22 cellular contexts compared by ENCODE assay signal in genomic region chr13:98796191-98796590, GRCh38. TPM values are rescaled to one million over a fixed set of nuclear protein-coding genes. Genes with fewer than 3 reads are reported as not detected.
A peak's percentile ranks its signal among the peaks of the same experiment; 100 is the strongest.
DNase-seq lines count a peak whose midpoint lies in the region; ATAC-seq, FAIRE-seq and TF ChIP-seq lines count a peak whose summit lies in the region.
"Had no signal": no experiment of that assay in that cellular context is flagged by ENCODE, and none has a peak within 500 bp of the region (broad histone marks: within the 10 kb centered on the region; RNA-seq: fewer than 3 reads in every experiment).

No MANE protein-coding gene starts in this region.

- H3K9me2 ChIP-seq in hepatocyte (replicated peaks; ENCODE audit: insufficient read depth) = no peaks in the 10 kb centered on the region

- CTCF ChIA-PET in K562 (lab: Yijun Ruan, JAX; ENCODE audit: low intra/inter-chr PET ratio) = no interaction called here

- TF ChIP-seq EP300 in K562 (IDR thresholded peaks at IDR 0.05; ENCODE audit: low read length) = no peak

- in situ Hi-C loops in K562 (cut with MboI) = no loop called here

- whole genome bisulfite sequencing in K562 (ENCODE audit: insufficient coverage, low coverage, missing lambda C conversion rate) = 76% methylated on average over 5 of the region's 5 CpGs
- WGBS in hepatocyte (ENCODE audit: low lambda C conversion rate, missing lambda C conversion rate) = 80% methylated on average over 5 of the region's 5 CpGs

- H3K9me3 ChIP-seq in K562 (replicated peaks; ENCODE audit: control insufficient read depth, insufficient read depth, low read depth, low read length) (no peaks in the 10 kb centered on the region), hepatocyte (ENCODE audit: low read depth) (no peaks in the 10 kb centered on the region), T-helper 17 cell (ENCODE audit: control insufficient read depth, low read length, poor library complexity, severe bottlenecking) (no peaks in the 10 kb centered on the region)
- H3K9me3 ChIP-seq: Caco-2 had no signal

- no TSS peak for BruUV-seq in K562 (replicated peaks; lab: Mats Ljungman, UMichigan)

- H3K27me3 ChIP-seq in K562 (ENCODE audit: control insufficient read depth in 2 of 2, insufficient read depth in 2 of 2, low read length in 2 of 2) (no peaks in the 10 kb centered on the region), hepatocyte (no peaks in the 10 kb centered on the region)

- no peaks in the 10 kb centered on the region for H3K4me1 Mint-ChIP-seq in type B pancreatic cell (ENCODE audit: unreplicated experiment)
- no peaks in the 10 kb centered on the region for H3K4me1 Mint-ChIP-seq in T-helper 17 cell
- H3K4me1 Mint-ChIP-seq: CD4-positive, CD25-positive, alpha-beta regulatory T cell; H9 had no signal

- H3K27me3 Mint-ChIP-seq in type B pancreatic cell = no peaks in the 10 kb centered on the region
- H3K27me3 Mint-ChIP-seq in T-helper 17 cell = no peaks in the 10 kb centered on the region
- H3K27me3 Mint-ChIP-seq: CD4-positive, CD25-positive, alpha-beta regulatory T cell had no signal

- no peak overlapping the region for H3K4me3 ChIP-seq in K562
- no peak overlapping the region for H3K4me3 ChIP-seq in hepatocyte
- H3K4me3 ChIP-seq: GM12878, GM23248 had no signal

- ATAC-seq in K562 (no peak), T-helper 17 cell (no peak)
- ATAC-seq: CD8-positive, alpha-beta T cell; GM12878; HCT116 had no signal

- H3K4me2 ChIP-seq in K562 (ENCODE audit: insufficient read depth, low read length) (no peak overlapping the region), hepatocyte (no peak overlapping the region)

- no peaks in the 10 kb centered on the region for H3K9me1 ChIP-seq in K562 (ENCODE audit: control insufficient read depth, insufficient read depth, low read length)

- H3K27ac ChIP-seq in C4-2B (no peak overlapping the region), K562 (ENCODE audit: extremely low read depth, low read depth, low read length) (0 out of 3 replicates have a peak overlapping the region, but pooled peaks have one; percentile 35), hepatocyte (peak overlapping the region; percentile 38)
- H3K27ac ChIP-seq: GM23248 had no signal

- DNase-seq in K562 (ENCODE audit: extremely low read depth in 1 of 4, low spot score in 3 of 4) (no peak), hepatocyte (ENCODE audit: low spot score) (no peak), type B pancreatic cell (ENCODE audit: extremely low spot score, unreplicated experiment) (peak; percentile 6), T-helper 17 cell (no peak), NCI-H1417 treated with DMSO at 0.1 percent for 48 hours (lab: John Stamatoyannopoulos, UW) (no peak), GM03348 (ENCODE audit: low spot score) (no peak)
- DNase-seq: C1 segment of cervical spinal cord; Caco-2; CD4-positive, CD25-positive, alpha-beta regulatory T cell; CD8-positive, alpha-beta T cell; DMS153; DND-41; GM23248; H9 had no signal

- no peak for TF ChIP-seq POLR2A in K562 (conservative IDR thresholded peaks at IDR 0.05)

- peaks cover 4 to 14% of the 10 kb centered on the region in 2 experiments; a peak in 4 of 5 replicates for H3K4me1 ChIP-seq in K562 (replicated peaks in 1 of 2; ENCODE audit: control insufficient read depth in 2 of 2, insufficient read depth in 2 of 2, low read length in 2 of 2)
- peaks cover 9% of the 10 kb centered on the region for H3K4me1 ChIP-seq in hepatocyte (ENCODE audit: insufficient read depth)
- H3K4me1 ChIP-seq: Caco-2 had no signal

- 0 out of 2 replicates have a peak, but pooled peaks have one; percentile 5 for TF ChIP-seq CTCF in C4-2B (conservative IDR thresholded peaks at IDR 0.05)
- TF ChIP-seq CTCF in K562 (IDR thresholded peaks at IDR 0.05 in 2 of 3, conservative IDR thresholded peaks at IDR 0.05 in 1 of 3; ENCODE audit: insufficient read depth in 2 of 3, low read depth in 1 of 3, low read length in 3 of 3) = no peak
- TF ChIP-seq CTCF in hepatocyte (IDR thresholded peaks at IDR 0.05; ENCODE audit: poor library complexity) = no peak
- no peak for TF ChIP-seq CTCF in type B pancreatic cell (conservative IDR thresholded peaks at IDR 0.05)

- H3K79me2 ChIP-seq in K562 (ENCODE audit: control insufficient read depth, insufficient read depth, low read length) (no peaks in the 10 kb centered on the region), hepatocyte (no peaks in the 10 kb centered on the region)

- no peak for TF ChIP-seq RAD21 in K562 (CRISPR knock-in tag; conservative IDR thresholded peaks at IDR 0.05 in 1 of 2, IDR thresholded peaks at IDR 0.05 in 1 of 2)

- H3K4me3 Mint-ChIP-seq in type B pancreatic cell (no peak overlapping the region), T-helper 17 cell (no peak overlapping the region)
- H3K4me3 Mint-ChIP-seq: CD4-positive, CD25-positive, alpha-beta regulatory T cell; CD8-positive, alpha-beta T cell; H9 had no signal

- intact Hi-C loops in K562 (cut with micrococcal nuclease) = no loop called here

- H3K9ac ChIP-seq in K562 (ENCODE audit: insufficient read depth in 1 of 2, low read depth in 2 of 2, low read length in 2 of 2) = no peak overlapping the region
- H3K9ac ChIP-seq: GM23248 had no signal

- H3K27ac Mint-ChIP-seq in type B pancreatic cell = no peak overlapping the region
- H3K27ac Mint-ChIP-seq in T-helper 17 cell = no peak overlapping the region
- H3K27ac Mint-ChIP-seq: CD8-positive, alpha-beta T cell; H9 had no signal

- H2AFZ ChIP-seq in K562 (ENCODE audit: low read depth, low read length) = peak overlapping the region; percentile 62
- H2AFZ ChIP-seq in hepatocyte = no peak overlapping the region
- H2AFZ ChIP-seq: GM23248 had no signal

- H3K9me3 Mint-ChIP-seq in type B pancreatic cell = no peaks in the 10 kb centered on the region
- H3K9me3 Mint-ChIP-seq: CD4-positive, CD25-positive, alpha-beta regulatory T cell; H9 had no signal

- POLR2A ChIA-PET in K562 (lab: Yijun Ruan, JAX) = no interaction called here

- H4K20me1 ChIP-seq in K562 (replicated peaks; ENCODE audit: control insufficient read depth, insufficient read depth, low read length) (no peaks in the 10 kb centered on the region), hepatocyte (ENCODE audit: insufficient read depth, poor library complexity, severe bottlenecking) (no peaks in the 10 kb centered on the region)

- H3K36me3 Mint-ChIP-seq in type B pancreatic cell (peaks cover 21% of the 10 kb centered on the region), T-helper 17 cell (ENCODE audit: low read depth) (peaks cover 25% of the 10 kb centered on the region)

- no peak for FAIRE-seq in K562 (lab: Jason Lieb, UNC)
- FAIRE-seq: G401.6, GM12878, H1 had no signal

- peaks cover 39% of the 10 kb centered on the region; the same call in 2 of the 3 replicates for H3K36me3 ChIP-seq in K562 (ENCODE audit: control insufficient read depth, insufficient read depth, low read length)
- no peaks in the 10 kb centered on the region for H3K36me3 ChIP-seq in hepatocyte (replicated peaks; ENCODE audit: insufficient read depth, low read depth)

TF ChIP-seq in K562, 482 proteins besides CTCF, POLR2A, EP300 and RAD21:
- TF ChIP-seq KLF16 (IDR thresholded peaks at IDR 0.05) (no peak), GABPB1 (CRISPR knock-in tag; IDR thresholded peaks at IDR 0.05) (0 out of 2 replicates have a peak, but pooled peaks have one; percentile 9)

RNA-seq across cellular contexts. Expression of gene SLC15A1, which starts 43.7 kb away (rescaled TPM):
- total RNA-seq in K562 (2011; cell fraction: chromatin; rRNA removed; ENCODE audit: low replicate concordance) = not detected in 2 replicates
- total RNA-seq in K562 (2011; cell fraction: nucleolus; rRNA removed) = not detected in 2 replicates
- total RNA-seq in K562 (2011; cell fraction: nucleoplasm; rRNA removed) = not detected in 2 replicates
- not detected in 2 replicates for total RNA-seq in K562 (2014; rRNA removed)
- total RNA-seq in K562 (2014; rRNA removed; fragmentation: Illumina TruSeq; extraction: Trizol) = not detected in 2 replicates
- not detected in 2 replicates for total RNA-seq in K562 (2015; rRNA removed; fragmentation: Illumina TruSeq; extraction: Trizol)
- total RNA-seq in K562 (2021) = not detected in 2 replicates
- polyA plus RNA-seq in K562 (2011; rRNA removed) = not detected in 2 replicates
- not detected in 2 replicates for polyA plus RNA-seq in K562 (2011; cell fraction: cytosol; rRNA removed)
- not detected in 2 replicates for polyA plus RNA-seq in K562 (2011; cell fraction: nucleus; rRNA removed)
- polyA plus RNA-seq in K562 (2012) = not detected in 2 replicates
- polyA plus RNA-seq in K562 (2014; fragmentation: Illumina TruSeq; extraction: Trizol) = not detected in 2 replicates
- not detected for polyA plus RNA-seq in K562 (2014; fragmentation: Nextera tagmentation; extraction: Ambion mirVana)
- polyA plus RNA-seq in K562 (2014; rRNA removed) = not detected in 2 replicates
- polyA minus RNA-seq in K562 (2011; rRNA and poly(A)+ RNA removed) = not detected in 2 replicates
- polyA minus RNA-seq in K562 (2011; cell fraction: cytosol; rRNA and poly(A)+ RNA removed) = not detected in 2 replicates
- not detected in 2 replicates for polyA minus RNA-seq in K562 (2011; cell fraction: nucleus; rRNA and poly(A)+ RNA removed)
- 14.2 and 18.7 TPM in 2 replicates for total RNA-seq in hepatocyte
- polyA plus RNA-seq in hepatocyte = 7.5 and 10.0 TPM in 2 replicates
- total RNA-seq in type B pancreatic cell (ENCODE audit: low replicate concordance) = 3.2 and 10.9 TPM in 2 replicates
- not detected for total RNA-seq in T-helper 17 cell
- total RNA-seq: A172; A673; CD4-positive, CD25-positive, alpha-beta regulatory T cell; CD8-positive, alpha-beta T cell; GM12878; GM23248 had no signal
- polyA plus RNA-seq: BJ; CD4-positive, CD25-positive, alpha-beta regulatory T cell; GM12878; GM23248 had no signal
